14 cellular contexts compared by ENCODE assay signal in the genomic region with DNA sequence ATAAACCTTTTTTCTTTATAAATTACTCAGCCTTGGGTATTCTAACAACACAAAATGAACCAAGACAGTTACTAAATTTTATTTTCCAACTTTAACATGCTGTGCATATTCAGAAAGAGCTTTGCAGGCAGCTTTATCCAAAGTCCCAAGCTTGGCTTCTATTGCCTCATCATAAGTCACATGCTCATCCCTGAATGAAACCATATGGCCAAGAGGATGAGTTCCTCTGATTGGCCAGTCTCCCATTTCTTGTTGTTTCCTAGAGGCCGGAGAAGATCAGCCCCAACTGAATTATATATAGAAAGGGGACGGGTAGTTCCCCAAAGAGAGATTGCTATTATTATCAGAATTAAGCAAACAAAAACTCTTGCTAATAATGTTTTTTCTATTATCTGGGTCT.
"Had no signal": no experiment of that assay in that cellular context is flagged by ENCODE, and none has a peak within 500 bp of the region (broad histone marks: within the 10 kb centered on the region; RNA-seq: fewer than 3 reads in every experiment).

No MANE protein-coding gene starts in this region.

- H3K79me2 ChIP-seq: hepatocyte had no signal

- H2AFZ ChIP-seq: hepatocyte had no signal

- H3K4me3 ChIP-seq: gastroesophageal sphincter, hepatocyte, tibial nerve had no signal

- H3K4me3 Mint-ChIP-seq: activated CD4-positive, alpha-beta T cell treated with anti-CD3 and anti-CD28 coated beads, Interleukin-2, amount 10 ng/mL, durations not matched to agents 24 days and 14 days; activated T-helper 1 cell treated with anti-CD3 and anti-CD28 coated beads, Interleukin-12 subunit alpha, Interleukin-12 subunit beta, Interleukin-2, Interleukin-4 antibody, amounts not matched to agents 30 ng/mL and 10 ng/mL and 1 ng/mL, durations not matched to agents 14 hours and 24 hours and 36 hours; effector memory CD8-positive, alpha-beta T cell; stimulated activated naive B cell treated with anti-CD40 and anti-IgM and Interleukin-4, amounts not matched to agents 10 μg/mL and 1 μg/mL and 100 μg/mL, for 72 hours; WTC11 had no signal

- H3K9me3 Mint-ChIP-seq: activated CD4-positive, alpha-beta T cell treated with anti-CD3 and anti-CD28 coated beads, Interleukin-2, amount 10 ng/mL, durations not matched to agents 24 days and 14 days had no signal

- H3K27me3 ChIP-seq: gastroesophageal sphincter, hepatocyte, tibial nerve had no signal

- H3K27ac ChIP-seq: epithelial cell of prostate, gastroesophageal sphincter, hepatocyte, tibial nerve had no signal

- H3K27me3 Mint-ChIP-seq: activated CD4-positive, alpha-beta T cell treated with anti-CD3 and anti-CD28 coated beads, Interleukin-2, amount 10 ng/mL, durations not matched to agents 24 days and 14 days; effector memory CD8-positive, alpha-beta T cell; stimulated activated naive B cell treated with anti-CD40 and anti-IgM and Interleukin-4, amounts not matched to agents 10 μg/mL and 1 μg/mL and 100 μg/mL, for 72 hours had no signal

- H3K4me1 ChIP-seq: gastroesophageal sphincter, tibial nerve had no signal

- H3K4me1 Mint-ChIP-seq: activated CD4-positive, alpha-beta T cell treated with anti-CD3 and anti-CD28 coated beads, Interleukin-2, amount 10 ng/mL, durations not matched to agents 24 days and 14 days; stimulated activated naive B cell treated with anti-CD40 and anti-IgM and Interleukin-4, amounts not matched to agents 10 μg/mL and 1 μg/mL and 100 μg/mL, for 72 hours; WTC11 had no signal

- H3K36me3 Mint-ChIP-seq: stimulated activated naive B cell treated with anti-CD40 and anti-IgM and Interleukin-4, amounts not matched to agents 10 μg/mL and 1 μg/mL and 100 μg/mL, for 72 hours had no signal

- ATAC-seq: effector memory CD8-positive, alpha-beta T cell; gastroesophageal sphincter; sciatic nerve; stimulated activated naive B cell treated with anti-CD40 and anti-IgM and Interleukin-4, amounts not matched to agents 10 μg/mL and 1 μg/mL and 100 μg/mL, for 72 hours; WTC11 had no signal

- H3K27ac Mint-ChIP-seq: activated CD4-positive, alpha-beta T cell treated with anti-CD3 and anti-CD28 coated beads, Interleukin-2, amount 10 ng/mL, durations not matched to agents 24 days and 14 days; activated T-helper 1 cell treated with anti-CD3 and anti-CD28 coated beads, Interleukin-12 subunit alpha, Interleukin-12 subunit beta, Interleukin-2, Interleukin-4 antibody, amounts not matched to agents 30 ng/mL and 10 ng/mL and 1 ng/mL, durations not matched to agents 14 hours and 24 hours and 36 hours; effector memory CD8-positive, alpha-beta T cell; stimulated activated naive B cell treated with anti-CD40 and anti-IgM and Interleukin-4, amounts not matched to agents 10 μg/mL and 1 μg/mL and 100 μg/mL, for 72 hours; WTC11 had no signal

- H3K36me3 ChIP-seq: gastroesophageal sphincter, tibial nerve had no signal

- H3K4me2 ChIP-seq: hepatocyte had no signal

- DNase-seq: activated CD4-positive, alpha-beta T cell treated with anti-CD3 and anti-CD28 coated beads, Interleukin-2, amount 10 ng/mL, durations not matched to agents 24 days and 14 days; activated naive CD4-positive, alpha-beta T cell treated with Interleukin-2 at 50 U/mL for 16 hours; caudate nucleus; cortex of kidney; effector memory CD8-positive, alpha-beta T cell; stimulated activated CD4-positive, alpha-beta T cell treated with anti-CD3 and anti-CD28 coated beads, Interleukin-2, amount 100 ng/mL, for 24 hours; stimulated activated naive B cell treated with anti-CD40 and anti-IgM and Interleukin-4, amounts not matched to agents 10 μg/mL and 1 μg/mL and 100 μg/mL, for 72 hours had no signal
